In the genomic region with DNA sequence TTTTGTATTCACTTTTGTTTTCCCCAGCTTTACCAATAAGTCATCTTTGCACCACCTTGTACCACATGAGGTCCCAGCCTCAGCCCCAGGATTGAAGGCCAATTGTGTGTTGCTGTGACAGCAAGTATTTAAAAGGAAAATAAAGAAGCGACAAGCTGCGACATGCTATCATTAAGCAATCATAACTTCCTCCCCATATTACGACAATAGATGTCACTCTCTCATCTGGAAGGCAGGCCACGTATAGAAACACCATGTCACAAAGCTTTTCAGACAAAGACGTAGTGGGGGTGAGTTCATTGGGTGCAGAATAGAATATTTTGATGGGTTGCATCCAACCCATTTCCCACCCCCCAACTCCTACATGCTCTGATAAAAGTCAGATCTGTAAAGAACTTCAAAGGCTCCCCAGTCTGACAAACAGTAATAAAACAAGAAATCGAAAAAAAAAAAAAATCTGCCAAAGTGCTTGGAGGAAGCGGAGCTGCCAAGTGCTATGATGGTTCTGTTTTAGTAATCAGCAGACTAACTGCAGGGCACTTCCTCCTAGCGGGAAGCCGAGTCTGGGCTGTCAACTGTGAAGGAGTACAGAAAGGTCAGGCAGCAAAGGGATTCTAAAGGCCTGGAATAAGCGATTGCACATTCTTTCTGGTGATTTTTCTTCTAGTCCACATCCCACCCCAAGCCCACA, we compare ENCODE assay signal across 11 cellular contexts.
DNase-seq lines count a peak whose midpoint lies in the region; ATAC-seq and TF ChIP-seq lines count a peak whose summit lies in the region.
"Had no signal": no experiment of that assay in that cellular context is flagged by ENCODE, and none has a peak within 500 bp of the region (broad histone marks: within the 10 kb centered on the region; RNA-seq: fewer than 3 reads in every experiment).

No MANE protein-coding gene starts in this region.

- H3K27ac ChIP-seq in GM23338 (ENCODE audit: low read depth) (peak overlapping the region; percentile 60), neutrophil (peak overlapping the region; percentile 67)

- H3K27me3 ChIP-seq in GM23338 (ENCODE audit: insufficient read depth) (no peaks in the 10 kb centered on the region), neutrophil (no peaks in the 10 kb centered on the region)

- no peaks in the 10 kb centered on the region for H3K27me3 Mint-ChIP-seq in GM23338 (ENCODE audit: insufficient read depth, low read depth, poor library complexity)

- H3K4me1 ChIP-seq in GM23338 (ENCODE audit: insufficient read depth): peaks cover 21% of the 10 kb centered on the region
- H3K4me1 ChIP-seq in neutrophil (ENCODE audit: control insufficient read depth in 1 of 2, insufficient read depth in 1 of 2, low read depth in 1 of 2, low read length in 1 of 2): peaks cover 20% of the 10 kb centered on the region in 2 experiments

- peaks cover 35% of the 10 kb centered on the region for H3K4me1 Mint-ChIP-seq in GM23338

- peak overlapping the region; percentile 22; the same call in 1 of the 3 replicates for H3K4me3 Mint-ChIP-seq in GM23338

- no peaks in the 10 kb centered on the region for H3K9me3 ChIP-seq in neutrophil

- H3K4me2 ChIP-seq in GM23338: peak overlapping the region; percentile 56

- ATAC-seq in GM23338 (peak; percentile 66), GM19455 (IDR thresholded peaks at IDR 0.05; ENCODE audit: unreplicated experiment) (no peak), HG02973 (IDR thresholded peaks at IDR 0.05; ENCODE audit: unreplicated experiment) (no peak)
- no peak for ATAC-seq in activated CD4-positive, CD25-positive, alpha-beta regulatory T cell treated with anti-CD3 and anti-CD28 coated beads, Interleukin-2, amount 50 U/mL, for 24 hours
- ATAC-seq: HCT116 had no signal

- no peak overlapping the region for H3K4me3 ChIP-seq in GM23338
- H3K4me3 ChIP-seq in neutrophil (ENCODE audit: low read depth in 1 of 2, low read length in 1 of 2): peak overlapping the region; percentile 5 to 22

- H3K36me3 ChIP-seq in GM23338 (ENCODE audit: insufficient read depth) (peaks cover 3% of the 10 kb centered on the region; the same call in 1 of the 2 replicates), neutrophil (no peaks in the 10 kb centered on the region)

- peak overlapping the region; percentile 3; the same call in 1 of the 2 replicates for H2AFZ ChIP-seq in GM23338

- no peaks in the 10 kb centered on the region for H3K79me2 ChIP-seq in GM23338 (replicated peaks; ENCODE audit: insufficient read depth)

- no peaks in the 10 kb centered on the region for H3F3A ChIP-seq in GM23338 (replicated peaks; ENCODE audit: low read depth)

- peak; percentile 52 for DNase-seq in GM23338 (ENCODE audit: low spot score)
- peak; percentile 24 for DNase-seq in globus pallidus (ENCODE audit: low spot score)
- no peak for DNase-seq in DMS53 (lab: John Stamatoyannopoulos, UW)
- DNase-seq: NCI-H1694, occipital lobe had no signal

- H4K20me1 ChIP-seq in GM23338 (replicated peaks; ENCODE audit: insufficient read depth): no peaks in the 10 kb centered on the region

- TF ChIP-seq CTCF in GM23338 (conservative IDR thresholded peaks at IDR 0.05; ENCODE audit: low read depth in 2 of 2) (no peak), neutrophil (IDR thresholded peaks at IDR 0.05) (no peak)

- H3K9me2 ChIP-seq in GM23338 (ENCODE audit: insufficient read depth): peaks cover 15% of the 10 kb centered on the region; the same call in 1 of the 2 replicates

- no peaks in the 10 kb centered on the region; the same call in 2 of the 3 replicates for H3K9me3 Mint-ChIP-seq in GM23338

- H3K27ac Mint-ChIP-seq in GM23338: no peak overlapping the region

- H3K36me3 Mint-ChIP-seq in GM23338 (ENCODE audit: low read depth): peaks cover 9% of the 10 kb centered on the region; the same call in 2 of the 3 replicates

TF ChIP-seq in PFSK-1, 5 proteins besides CTCF, POLR2A, EP300 and RAD21:
- TF ChIP-seq SIN3A (IDR thresholded peaks at IDR 0.05; ENCODE audit: borderline replicate concordance, insufficient read depth, low read length) (no peak), FOXP2 (optimal IDR thresholded peaks at IDR 0.05; ENCODE audit: borderline replicate concordance, extremely low read depth, extremely low read length, insufficient read depth) (peak; percentile 5), POLR2AphosphoS5 (IDR thresholded peaks at IDR 0.05; ENCODE audit: low read depth, low read length) (0 out of 2 replicates have a peak, but pooled peaks have one; percentile 40), TAF1 (IDR thresholded peaks at IDR 0.05; ENCODE audit: borderline replicate concordance, insufficient read depth, low read length) (peak; percentile 40; the same call in 1 of the 2 replicates)
- TF ChIP-seq, protein P1, sequence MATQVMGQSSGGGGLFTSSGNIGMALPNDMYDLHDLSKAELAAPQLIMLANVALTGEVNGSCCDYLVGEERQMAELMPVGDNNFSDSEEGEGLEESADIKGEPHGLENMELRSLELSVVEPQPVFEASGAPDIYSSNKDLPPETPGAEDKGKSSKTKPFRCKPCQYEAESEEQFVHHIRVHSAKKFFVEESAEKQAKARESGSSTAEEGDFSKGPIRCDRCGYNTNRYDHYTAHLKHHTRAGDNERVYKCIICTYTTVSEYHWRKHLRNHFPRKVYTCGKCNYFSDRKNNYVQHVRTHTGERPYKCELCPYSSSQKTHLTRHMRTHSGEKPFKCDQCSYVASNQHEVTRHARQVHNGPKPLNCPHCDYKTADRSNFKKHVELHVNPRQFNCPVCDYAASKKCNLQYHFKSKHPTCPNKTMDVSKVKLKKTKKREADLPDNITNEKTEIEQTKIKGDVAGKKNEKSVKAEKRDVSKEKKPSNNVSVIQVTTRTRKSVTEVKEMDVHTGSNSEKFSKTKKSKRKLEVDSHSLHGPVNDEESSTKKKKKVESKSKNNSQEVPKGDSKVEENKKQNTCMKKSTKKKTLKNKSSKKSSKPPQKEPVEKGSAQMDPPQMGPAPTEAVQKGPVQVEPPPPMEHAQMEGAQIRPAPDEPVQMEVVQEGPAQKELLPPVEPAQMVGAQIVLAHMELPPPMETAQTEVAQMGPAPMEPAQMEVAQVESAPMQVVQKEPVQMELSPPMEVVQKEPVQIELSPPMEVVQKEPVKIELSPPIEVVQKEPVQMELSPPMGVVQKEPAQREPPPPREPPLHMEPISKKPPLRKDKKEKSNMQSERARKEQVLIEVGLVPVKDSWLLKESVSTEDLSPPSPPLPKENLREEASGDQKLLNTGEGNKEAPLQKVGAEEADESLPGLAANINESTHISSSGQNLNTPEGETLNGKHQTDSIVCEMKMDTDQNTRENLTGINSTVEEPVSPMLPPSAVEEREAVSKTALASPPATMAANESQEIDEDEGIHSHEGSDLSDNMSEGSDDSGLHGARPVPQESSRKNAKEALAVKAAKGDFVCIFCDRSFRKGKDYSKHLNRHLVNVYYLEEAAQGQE (IDR thresholded peaks at IDR 0.05; ENCODE audit: insufficient read depth in 1 of 2, low read depth in 2 of 2, low read length in 2 of 2): peak in 1 of 2 experiments; percentile 36; a peak in 1 of 4 replicates
